ENCODE assay signal across 1 cellular context in genomic region chr9:137156567-137157375, GRCh38.
TF ChIP-seq lines count a peak whose summit lies in the region.

No MANE protein-coding gene starts in this region.

TF ChIP-seq in WTC11, 78 proteins besides CTCF, POLR2A, EP300 and RAD21 (continued from another document):
- TF ChIP-seq, protein P1, sequence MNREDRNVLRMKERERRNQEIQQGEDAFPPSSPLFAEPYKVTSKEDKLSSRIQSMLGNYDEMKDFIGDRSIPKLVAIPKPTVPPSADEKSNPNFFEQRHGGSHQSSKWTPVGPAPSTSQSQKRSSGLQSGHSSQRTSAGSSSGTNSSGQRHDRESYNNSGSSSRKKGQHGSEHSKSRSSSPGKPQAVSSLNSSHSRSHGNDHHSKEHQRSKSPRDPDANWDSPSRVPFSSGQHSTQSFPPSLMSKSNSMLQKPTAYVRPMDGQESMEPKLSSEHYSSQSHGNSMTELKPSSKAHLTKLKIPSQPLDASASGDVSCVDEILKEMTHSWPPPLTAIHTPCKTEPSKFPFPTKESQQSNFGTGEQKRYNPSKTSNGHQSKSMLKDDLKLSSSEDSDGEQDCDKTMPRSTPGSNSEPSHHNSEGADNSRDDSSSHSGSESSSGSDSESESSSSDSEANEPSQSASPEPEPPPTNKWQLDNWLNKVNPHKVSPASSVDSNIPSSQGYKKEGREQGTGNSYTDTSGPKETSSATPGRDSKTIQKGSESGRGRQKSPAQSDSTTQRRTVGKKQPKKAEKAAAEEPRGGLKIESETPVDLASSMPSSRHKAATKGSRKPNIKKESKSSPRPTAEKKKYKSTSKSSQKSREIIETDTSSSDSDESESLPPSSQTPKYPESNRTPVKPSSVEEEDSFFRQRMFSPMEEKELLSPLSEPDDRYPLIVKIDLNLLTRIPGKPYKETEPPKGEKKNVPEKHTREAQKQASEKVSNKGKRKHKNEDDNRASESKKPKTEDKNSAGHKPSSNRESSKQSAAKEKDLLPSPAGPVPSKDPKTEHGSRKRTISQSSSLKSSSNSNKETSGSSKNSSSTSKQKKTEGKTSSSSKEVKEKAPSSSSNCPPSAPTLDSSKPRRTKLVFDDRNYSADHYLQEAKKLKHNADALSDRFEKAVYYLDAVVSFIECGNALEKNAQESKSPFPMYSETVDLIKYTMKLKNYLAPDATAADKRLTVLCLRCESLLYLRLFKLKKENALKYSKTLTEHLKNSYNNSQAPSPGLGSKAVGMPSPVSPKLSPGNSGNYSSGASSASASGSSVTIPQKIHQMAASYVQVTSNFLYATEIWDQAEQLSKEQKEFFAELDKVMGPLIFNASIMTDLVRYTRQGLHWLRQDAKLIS (CRISPR knock-in tag; IDR thresholded peaks at IDR 0.05; ENCODE audit: borderline replicate concordance) = no peak
